25 cellular contexts compared by ENCODE assay signal in genomic region chr12:52137746-52138145, GRCh38. TPM values are rescaled to one million over a fixed set of nuclear protein-coding genes. Genes with fewer than 3 reads are reported as not detected.
"Had no signal": no experiment of that assay in that cellular context is flagged by ENCODE, and none has a peak within 500 bp of the region (broad histone marks: within the 10 kb centered on the region; RNA-seq: fewer than 3 reads in every experiment).

No MANE protein-coding gene starts in this region.

- H3K36me3 ChIP-seq: left lung, prostate gland, stomach, thoracic aorta, uterus had no signal

- H3K36me3 Mint-ChIP-seq: naive B cell; stimulated activated naive B cell treated with anti-CD40 and anti-IgM and Interleukin-4, amounts not matched to agents 10 μg/mL and 1 μg/mL and 100 μg/mL, for 72 hours; type B pancreatic cell had no signal

- H3K27me3 ChIP-seq: left lung, uterus had no signal

- H3K79me2 ChIP-seq: parathyroid adenoma had no signal

- H3K27ac Mint-ChIP-seq: naive B cell; nephron; stimulated activated naive B cell treated with anti-CD40 and anti-IgM and Interleukin-4, amounts not matched to agents 10 μg/mL and 1 μg/mL and 100 μg/mL, for 72 hours; type B pancreatic cell had no signal

- H3K27ac ChIP-seq: dorsolateral prefrontal cortex, left lung, parathyroid adenoma, prostate gland, stomach, thoracic aorta, uterus had no signal

- H2AFZ ChIP-seq: parathyroid adenoma had no signal

- H3K9me3 ChIP-seq: left lung, prostate gland, stomach, thoracic aorta, uterus had no signal

- H3K9me3 Mint-ChIP-seq: naive B cell; nephron; stimulated activated naive B cell treated with anti-CD40 and anti-IgM and Interleukin-4, amounts not matched to agents 10 μg/mL and 1 μg/mL and 100 μg/mL, for 72 hours; type B pancreatic cell had no signal

- FAIRE-seq: islet of Langerhans had no signal

- H3K4me1 ChIP-seq: left lung, parathyroid adenoma, prostate gland, uterus had no signal

- ATAC-seq: left lung; sciatic nerve; stimulated activated naive B cell treated with anti-CD40 and anti-IgM and Interleukin-4, amounts not matched to agents 10 μg/mL and 1 μg/mL and 100 μg/mL, for 72 hours had no signal

- DNase-seq: cortex of kidney; effector CD8-positive, alpha-beta T cell; foreskin melanocyte; head of caudate nucleus; hippocampal formation; mesendoderm; naive B cell; occipital lobe; stimulated activated CD4-positive, alpha-beta T cell treated with anti-CD3 and anti-CD28 coated beads, Interleukin-2, amount 100 ng/mL, for 24 hours; stimulated activated CD4-positive, alpha-beta T cell treated with anti-CD3 and anti-CD28 coated beads, Interleukin-4, amount 100 ng/mL, for 4 hours; stimulated activated naive B cell treated with anti-CD40 and anti-IgM and Interleukin-4, amounts not matched to agents 10 μg/mL and 1 μg/mL and 100 μg/mL, for 72 hours; stomach; substantia nigra; uterus had no signal

- H3K9ac ChIP-seq: parathyroid adenoma had no signal

- H3K4me1 Mint-ChIP-seq: nephron had no signal

- H3K4me3 Mint-ChIP-seq: nephron; stimulated activated naive B cell treated with anti-CD40 and anti-IgM and Interleukin-4, amounts not matched to agents 10 μg/mL and 1 μg/mL and 100 μg/mL, for 72 hours; type B pancreatic cell had no signal

- H3K4me3 ChIP-seq: dorsolateral prefrontal cortex, left lung, prostate gland, stomach, thoracic aorta, uterus had no signal

RNA-seq across cellular contexts. Expression of gene KRT80, which starts 54.1 kb away (rescaled TPM):
- total RNA-seq: occipital lobe had no signal

RNA-seq across cellular contexts. Expression of gene SMIM41, which starts 58.2 kb away (rescaled TPM):
- total RNA-seq: lung microvascular endothelial cell, occipital lobe, skeletal muscle tissue, uterus had no signal
